ENCODE assay signal across 1 cellular context in genomic region chr1:244654284-244655038, GRCh38.
TF ChIP-seq lines count a peak whose summit lies in the region.

No MANE protein-coding gene starts in this region.

TF ChIP-seq in GM23338, 12 proteins besides CTCF, POLR2A, EP300 and RAD21 (continued from another document):
- TF ChIP-seq ETS1 (IDR thresholded peaks at IDR 0.05) = no peak
